Comparison of ENCODE assay signal across 8 cellular contexts in genomic region chr6:14046476-14047068, GRCh38.
DNase-seq lines count a peak whose midpoint lies in the region; ATAC-seq, FAIRE-seq and TF ChIP-seq lines count a peak whose summit lies in the region.

No MANE protein-coding gene starts in this region.

- no peak overlapping the region for H3K27ac ChIP-seq in CD4-positive, CD25-positive, alpha-beta regulatory T cell (ENCODE audit: insufficient read depth, low read length, poor library complexity, severe bottlenecking)
- H3K27ac ChIP-seq in endodermal cell (ENCODE audit: low read depth, low read length) (no peak overlapping the region), neural cell (ENCODE audit: low read length) (no peak overlapping the region)

- ATAC-seq in CD4-positive, CD25-positive, alpha-beta regulatory T cell (ENCODE audit: low read depth in 2 of 2), result peak; percentile 58 to 61
- no peak for ATAC-seq in HG03442 (IDR thresholded peaks at IDR 0.05; ENCODE audit: unreplicated experiment)

- H3K4me1 ChIP-seq in CD4-positive, CD25-positive, alpha-beta regulatory T cell (ENCODE audit: control insufficient read depth, insufficient read depth, low read length, poor library complexity, severe bottlenecking), result no peaks in the 10 kb centered on the region
- no peaks in the 10 kb centered on the region for H3K4me1 ChIP-seq in endodermal cell (ENCODE audit: control insufficient read depth, insufficient read depth, low read length)

- H3K4me3 Mint-ChIP-seq in CD4-positive, CD25-positive, alpha-beta regulatory T cell, result no peak overlapping the region
- H3K4me3 Mint-ChIP-seq in endodermal cell, result no peak overlapping the region

- no peaks in the 10 kb centered on the region for H3K9me3 ChIP-seq in CD4-positive, CD25-positive, alpha-beta regulatory T cell (ENCODE audit: control insufficient read depth in 2 of 2, low read length in 2 of 2)
- H3K9me3 ChIP-seq in endodermal cell (ENCODE audit: control insufficient read depth, low read length) (no peaks in the 10 kb centered on the region), neural cell (ENCODE audit: low read length) (no peaks in the 10 kb centered on the region)

- FAIRE-seq in GM19239 (lab: Jason Lieb, UNC), result peak; percentile 73

- H3K9me2 ChIP-seq in neural cell (ENCODE audit: insufficient read depth, low read length), result no peaks in the 10 kb centered on the region

- no peaks in the 10 kb centered on the region for H3K9me3 Mint-ChIP-seq in CD4-positive, CD25-positive, alpha-beta regulatory T cell
- no peaks in the 10 kb centered on the region for H3K9me3 Mint-ChIP-seq in endodermal cell

- peaks cover 0 to 2% (median 0%) of the 10 kb centered on the region in 4 donors for H3K4me1 Mint-ChIP-seq in CD4-positive, CD25-positive, alpha-beta regulatory T cell
- H3K4me1 Mint-ChIP-seq in endodermal cell, result no peaks in the 10 kb centered on the region

- TF ChIP-seq CTCF in endodermal cell (conservative IDR thresholded peaks at IDR 0.05) (peak; percentile 84), neural cell (IDR thresholded peaks at IDR 0.05; ENCODE audit: poor library complexity, severe bottlenecking) (peak; percentile 34)

- no peak overlapping the region for H3K27ac Mint-ChIP-seq in CD4-positive, CD25-positive, alpha-beta regulatory T cell
- no peak overlapping the region for H3K27ac Mint-ChIP-seq in endodermal cell

- H3K27me3 ChIP-seq in CD4-positive, CD25-positive, alpha-beta regulatory T cell (ENCODE audit: control insufficient read depth, insufficient read depth, low read length), result peaks cover 6% of the 10 kb centered on the region
- peaks cover 14% of the 10 kb centered on the region for H3K27me3 ChIP-seq in endodermal cell (ENCODE audit: control insufficient read depth, insufficient read depth, low read length, poor library complexity, severe bottlenecking)
- no peaks in the 10 kb centered on the region for H3K27me3 ChIP-seq in neural cell (ENCODE audit: insufficient read depth, low read depth, low read length)

- H3K36me3 Mint-ChIP-seq in CD4-positive, CD25-positive, alpha-beta regulatory T cell, result no peaks in the 10 kb centered on the region
- H3K36me3 Mint-ChIP-seq in endodermal cell (ENCODE audit: low read depth), result no peaks in the 10 kb centered on the region

- H3K27me3 Mint-ChIP-seq in CD4-positive, CD25-positive, alpha-beta regulatory T cell, result peaks cover 25% of the 10 kb centered on the region
- peaks cover 14% of the 10 kb centered on the region for H3K27me3 Mint-ChIP-seq in endodermal cell (ENCODE audit: insufficient read depth)

- H3K36me3 ChIP-seq in CD4-positive, CD25-positive, alpha-beta regulatory T cell (ENCODE audit: control insufficient read depth, insufficient read depth, low read length), result no peaks in the 10 kb centered on the region
- H3K36me3 ChIP-seq in endodermal cell (ENCODE audit: control insufficient read depth, insufficient read depth, low read length), result no peaks in the 10 kb centered on the region
- no peaks in the 10 kb centered on the region for H3K36me3 ChIP-seq in neural cell (ENCODE audit: insufficient read depth, low read length)

- no peak for TF ChIP-seq RAD21 in neural cell (conservative IDR thresholded peaks at IDR 0.05)

- no peaks in the 10 kb centered on the region for H4K20me1 ChIP-seq in neural cell (ENCODE audit: insufficient read depth)

- H2AFZ ChIP-seq in neural cell (ENCODE audit: low read depth, low read length), result no peak overlapping the region

- no peak overlapping the region for H3K4me3 ChIP-seq in CD4-positive, CD25-positive, alpha-beta regulatory T cell (ENCODE audit: low read depth, low read length)
- no peak overlapping the region for H3K4me3 ChIP-seq in endodermal cell (ENCODE audit: low read length)
- H3K4me3 ChIP-seq in neural cell (ENCODE audit: low read length), result no peak overlapping the region

- no peak overlapping the region for H3K4me2 ChIP-seq in neural cell (ENCODE audit: low read length)

- 7 to 28% methylated on average over 6 to 8 of the region's 8 CpGs for WGBS in endodermal cell (ENCODE audit: insufficient coverage in 1 of 2, insufficient read length in 1 of 2), 2 experiments

- no peak for TF ChIP-seq EP300 in neural cell (conservative IDR thresholded peaks at IDR 0.05; ENCODE audit: poor library complexity, severe bottlenecking)

- DNase-seq in CD4-positive, CD25-positive, alpha-beta regulatory T cell, result peak; percentile 6 to 64 (median 35)
- DNase-seq in GM19239 (ENCODE audit: insufficient read length, low spot score), result peak; percentile 60
- peak; percentile 72 for DNase-seq in NCI-H2029 treated with DMSO at 0.1 percent for 48 hours (lab: John Stamatoyannopoulos, UW)
- DNase-seq in activated CD4-positive, alpha-beta T cell treated with anti-CD3 and anti-CD28 coated beads for 4 hours, result peak; percentile 23 to 44
- DNase-seq in endodermal cell, result peak; percentile 76
- DNase-seq in occipital lobe (lab: John Stamatoyannopoulos, UW), result no peak

- H3K9ac ChIP-seq in endodermal cell (ENCODE audit: extremely low read depth, low read length, poor library complexity, severe bottlenecking) (no peak overlapping the region), neural cell (ENCODE audit: low read length) (no peak overlapping the region)

- H3K79me2 ChIP-seq in neural cell (replicated peaks; ENCODE audit: insufficient read depth, low read length), result no peaks in the 10 kb centered on the region

- H3F3A ChIP-seq in neural cell (ENCODE audit: insufficient read depth, low read length, poor library complexity, severe bottlenecking), result no peaks in the 10 kb centered on the region

TF ChIP-seq in neural cell, 6 proteins besides CTCF, POLR2A, EP300 and RAD21:
- TF ChIP-seq POLR2AphosphoS5 (IDR thresholded peaks at IDR 0.05) (no peak), SMC3 (conservative IDR thresholded peaks at IDR 0.05; ENCODE audit: poor library complexity) (peak; percentile 24), MXI1 (conservative IDR thresholded peaks at IDR 0.05; ENCODE audit: poor library complexity, severe bottlenecking) (no peak)
TF ChIP-seq in neural cell: peak in this region for 1.
